Comparison of ENCODE assay signal across 8 cellular contexts in the genomic region with DNA sequence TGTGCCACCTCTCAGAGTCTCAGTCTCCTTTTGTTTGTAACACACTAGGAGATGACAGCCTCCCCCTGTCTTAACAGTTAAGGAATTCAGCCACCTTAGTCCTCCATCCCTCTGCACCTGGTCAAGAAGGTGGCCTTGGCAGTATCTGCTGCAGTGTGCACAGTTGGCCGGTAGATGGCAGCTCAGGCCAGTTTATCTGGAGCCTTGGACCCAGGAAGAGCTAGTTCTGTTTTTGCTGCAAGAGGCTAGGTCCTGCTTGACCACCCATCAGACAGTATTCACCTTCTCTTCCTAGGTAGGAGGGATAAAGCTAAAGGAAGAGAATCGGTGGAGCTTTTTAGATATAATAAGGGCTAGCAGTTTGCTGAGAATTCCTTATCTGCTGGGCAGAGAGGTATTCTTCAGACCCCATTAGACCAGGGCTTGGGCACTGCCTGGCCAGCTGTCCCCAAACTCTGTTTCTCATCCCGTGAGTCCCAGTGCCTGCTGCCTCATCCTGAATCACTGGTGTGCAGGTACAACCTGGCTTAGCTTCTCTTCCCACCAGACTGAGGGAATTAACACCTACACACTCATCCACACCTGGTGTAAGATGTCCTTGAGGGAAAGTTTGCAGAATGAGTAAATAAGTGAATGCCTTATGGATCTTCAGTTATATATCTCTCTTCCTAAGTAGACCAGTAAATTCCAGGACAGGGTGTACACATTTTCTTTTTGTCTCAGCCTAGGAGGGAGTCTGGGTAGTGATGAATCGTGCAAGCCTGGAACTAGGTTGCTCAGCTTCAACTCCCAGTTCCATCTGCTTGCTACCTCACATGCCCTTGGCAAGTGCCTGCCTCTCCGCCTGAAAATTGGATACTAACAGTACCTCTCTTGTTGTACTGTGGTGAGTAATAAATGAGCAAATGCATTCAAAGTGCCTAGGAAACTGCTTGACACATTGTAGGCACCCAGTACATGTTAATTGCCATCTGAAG.
DNase-seq lines count a peak whose midpoint lies in the region; ATAC-seq and TF ChIP-seq lines count a peak whose summit lies in the region.

No MANE protein-coding gene starts in this region.

- no peak overlapping the region for H3K27ac Mint-ChIP-seq in Calu3 (ENCODE audit: unreplicated experiment)

- no peaks in the 10 kb centered on the region for H3K27me3 ChIP-seq in transverse colon

- no peaks in the 10 kb centered on the region for H3K9me3 Mint-ChIP-seq in Calu3 (ENCODE audit: low read depth, unreplicated experiment)

- 41 to 100% methylated on average over 1 to 5 of the region's 5 CpGs for WGBS in transverse colon (ENCODE audit: low coverage in 1 of 2), 2 donors

- no peaks in the 10 kb centered on the region for H3K4me1 ChIP-seq in transverse colon

- H3K36me3 ChIP-seq in transverse colon, result no peaks in the 10 kb centered on the region

- DNase-seq in Calu3 (peak; percentile 78), RKO (ENCODE audit: low spot score) (peak; percentile 58), foreskin fibroblast (peak; percentile 44 to 82), omental fat pad (ENCODE audit: low spot score) (peak; percentile 75), transverse colon (peak; percentile 71)
- peak; percentile 35 for DNase-seq in Jurkat, Clone E6-1 (ENCODE audit: low read depth, low spot score)
- DNase-seq in activated T-helper 1 cell treated with anti-CD3 and anti-CD28 coated beads, Interleukin-2, amount 50 U/mL, for 16 hours (ENCODE audit: low read depth in 1 of 2, low spot score in 1 of 2), result peak; percentile 15 to 17

- no peak overlapping the region for H3K4me3 Mint-ChIP-seq in Calu3 (ENCODE audit: low read depth, unreplicated experiment)

- CTCF ChIA-PET in Calu3 (lab: Charles Lee), result interaction anchor here (0.6 to 3.7 kb wide), 23 partner anchors 9 to 735 kb away, joined by 3 to 76 read pairs (median 4); no protein-coding TSS in a partner anchor

- H3K9me3 ChIP-seq in transverse colon, result no peaks in the 10 kb centered on the region

- H3K27me3 Mint-ChIP-seq in Calu3 (ENCODE audit: unreplicated experiment), result peaks cover 82% of the 10 kb centered on the region

- H3K27ac ChIP-seq in transverse colon, result no peak overlapping the region

- ATAC-seq in GM21381 (IDR thresholded peaks at IDR 0.05; ENCODE audit: unreplicated experiment) (peak; percentile 93), omental fat pad (ENCODE audit: low FRiP score) (peak; percentile 54)

- intact Hi-C loops in Calu3 (cut with micrococcal nuclease; ENCODE audit: unreplicated experiment), result loop anchor here (1.0 to 10.0 kb wide), 5 partner anchors 70 to 849 kb away; no protein-coding TSS in a partner anchor
- intact Hi-C loops in transverse colon (cut with DNase I; ENCODE audit: low total_unique reads), result loop anchor here (5.0 kb wide), 2 partner anchors 432 to 847 kb away; no protein-coding TSS in a partner anchor

- TF ChIP-seq POLR2A in transverse colon (IDR thresholded peaks at IDR 0.05), result no peak

- in situ Hi-C loops in transverse colon (cut with MboI; ENCODE audit: low pct_ligation_motif_present in 1 of 4, low pct_unique_long_range_greater_than_20kb in 1 of 4, low sequenced_read_pairs in 3 of 4), result loop anchor here in 1 of 4 donors (10.0 kb wide), 1 partner anchor 309 kb away; no protein-coding TSS in a partner anchor

- no peaks in the 10 kb centered on the region for H3K36me3 Mint-ChIP-seq in Calu3 (ENCODE audit: insufficient read depth, unreplicated experiment)

- H3K4me3 ChIP-seq in Jurkat, Clone E6-1 (ENCODE audit: low read length), result no peak overlapping the region
- H3K4me3 ChIP-seq in foreskin fibroblast (ENCODE audit: low read depth in 1 of 2, low read length in 2 of 2) (no peak overlapping the region), transverse colon (no peak overlapping the region)

- BruUV-seq in Calu3 (replicated peaks; lab: Mats Ljungman, UMichigan), result no TSS peak

- TF ChIP-seq EP300 in transverse colon (IDR thresholded peaks at IDR 0.05; ENCODE audit: low read depth), result no peak

- TF ChIP-seq CTCF in Calu3 (IDR thresholded peaks at IDR 0.05; ENCODE audit: unreplicated experiment) (peak; percentile 88), foreskin fibroblast (IDR thresholded peaks at IDR 0.05; ENCODE audit: low read depth, low read length) (peak; percentile 98), omental fat pad (IDR thresholded peaks at IDR 0.05) (peak in 2 of 3 donors; percentile 57 to 91), transverse colon (IDR thresholded peaks at IDR 0.05) (peak; percentile 80 to 94 (median 92))

- no peaks in the 10 kb centered on the region for H3K4me1 Mint-ChIP-seq in Calu3 (ENCODE audit: low read depth, unreplicated experiment)

Comparison
In these comparisons a context has a peak if more than half of its experiments do, and no peak if none do; other contexts are left out.
1. DNase-seq: peak in every context shown above with its lines; median percentile 78 in Calu3; 75 in omental fat pad; 71 in transverse colon; 63 in foreskin fibroblast; 58 in RKO; 35 in Jurkat, Clone E6-1; 16 in activated T-helper 1 cell treated with anti-CD3 and anti-CD28 coated beads, Interleukin-2, amount 50 U/mL, for 16 hours.